In the genomic region with DNA sequence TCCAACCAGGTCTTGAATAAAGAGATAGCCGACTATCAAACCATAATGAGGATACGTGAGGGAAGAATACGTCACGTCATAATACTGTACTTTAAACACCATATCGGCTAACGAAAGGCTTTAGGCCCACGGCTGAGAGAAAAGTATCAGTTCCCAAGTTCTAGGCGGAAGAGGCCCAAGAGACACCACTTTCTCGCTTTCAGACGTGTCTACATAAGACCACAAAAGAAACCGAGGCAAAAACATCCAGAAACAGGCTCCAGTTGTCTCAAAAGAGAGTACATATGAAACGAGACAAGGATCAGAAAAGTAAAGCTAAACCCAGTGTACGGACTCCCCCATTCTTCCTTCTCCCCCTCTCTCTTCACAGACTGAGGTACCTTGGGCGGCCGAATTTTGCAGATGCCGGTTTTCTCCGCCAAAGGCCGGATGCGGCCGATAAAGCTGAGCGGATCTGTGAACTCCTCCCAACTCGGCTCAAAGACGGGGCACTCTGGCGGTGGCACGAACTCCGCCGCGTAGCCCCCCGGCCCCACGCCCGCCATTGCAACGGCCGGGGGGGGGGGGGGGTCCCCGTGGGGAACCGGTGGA, we compare ENCODE assay signal across 8 cellular contexts. TPM values are rescaled to one million over a fixed set of nuclear protein-coding genes. Genes with fewer than 3 reads are reported as not detected.
DNase-seq lines count a peak whose midpoint lies in the region; ATAC-seq lines count a peak whose summit lies in the region.

No MANE protein-coding gene starts in this region.

- peaks cover 34% of the 10 kb centered on the region for H3K4me1 ChIP-seq in neuron (ENCODE audit: insufficient read depth, low read length)

- ATAC-seq in HG03354 (IDR thresholded peaks at IDR 0.05; ENCODE audit: poor library complexity, severe bottlenecking, unreplicated experiment) (peak; percentile 32), GM18870 (IDR thresholded peaks at IDR 0.05; ENCODE audit: unreplicated experiment) (no peak)

- H3K27me3 ChIP-seq in neuron (ENCODE audit: insufficient read depth, low read length), result no peaks in the 10 kb centered on the region

- H3K4me3 ChIP-seq in neuron (ENCODE audit: low read length), result peak overlapping the region; percentile 83

- H2AFZ ChIP-seq in neuron (ENCODE audit: low read depth, low read length), result peak overlapping the region; percentile 51

- H3K36me3 ChIP-seq in neuron (ENCODE audit: insufficient read depth, low read length), result peaks cover 18% of the 10 kb centered on the region

- H3K9me3 ChIP-seq in neuron (ENCODE audit: low read length), result peaks cover 2% of the 10 kb centered on the region

- DNase-seq in activated naive CD4-positive, alpha-beta T cell treated with Interleukin-2 at 50 U/mL for 16 hours, result peak; percentile 52
- DNase-seq in activated naive CD4-positive, alpha-beta T cell (lab: John Stamatoyannopoulos, UW), result no peak
- DNase-seq in activated CD4-positive, alpha-beta T cell treated with anti-CD3 and anti-CD28 coated beads, Interleukin-2, amount 50 U/mL, for 1 hour, result peak; percentile 26
- peak; percentile 3 for DNase-seq in fibroblast of gingiva (ENCODE audit: low read depth)
- DNase-seq in ureter (ENCODE audit: low spot score), result peak; percentile 53

RNA-seq across cellular contexts. Expression of a gene that starts 0.5 kb away (rescaled TPM):
- total RNA-seq in ureter, result 101 TPM

RNA-seq across cellular contexts. Expression of a gene that starts 12.8 kb away (rescaled TPM):
- 12.7 TPM for total RNA-seq in ureter

Comparison
In these comparisons a context has a peak if more than half of its experiments do, and no peak if none do; other contexts are left out.
1. DNase-seq: peak in activated naive CD4-positive, alpha-beta T cell treated with Interleukin-2 at 50 U/mL for 16 hours (single experiment), activated CD4-positive, alpha-beta T cell treated with anti-CD3 and anti-CD28 coated beads, Interleukin-2, amount 50 U/mL, for 1 hour (single experiment), fibroblast of gingiva (single experiment) and ureter (single experiment); none in activated naive CD4-positive, alpha-beta T cell (0 of 4).